ENCODE assay signal across 24 cellular contexts in genomic region chr5:38023353-38023752, GRCh38.
"Had no signal": no experiment of that assay in that cellular context is flagged by ENCODE, and none has a peak within 500 bp of the region (broad histone marks: within the 10 kb centered on the region; RNA-seq: fewer than 3 reads in every experiment).

No MANE protein-coding gene starts in this region.

- DNase-seq: activated CD4-positive, alpha-beta memory T cell treated with anti-CD3 and anti-CD28 coated beads, Interleukin-2, amount 10 ng/mL, durations not matched to agents 7 days and 5 days; activated CD4-positive, alpha-beta T cell treated with anti-CD3 and anti-CD28 coated beads for 36 hours; activated CD4-positive, alpha-beta T cell treated with anti-CD3 and anti-CD28 coated beads, Interleukin-2, amount 50 U/mL, for 1 hour; activated gamma-delta T cell treated with Interleukin-2 at 50 U/mL for 16 hours; activated naive CD4-positive, alpha-beta T cell treated with anti-CD3 and anti-CD28 coated beads, Interleukin-2, amount 10 ng/mL, durations not matched to agents 7 days and 5 days; activated naive CD8-positive, alpha-beta T cell treated with anti-CD3 and anti-CD28 coated beads for 36 hours; activated T-cell treated with anti-CD3 and anti-CD28 coated beads for 4 hours; activated T-cell treated with anti-CD3 and anti-CD28 coated beads, Interleukin-2, amount 50 U/mL, for 72 hours; brain microvascular endothelial cell; cerebellar nuclear complex; MG63; MV-4-11; NCI-H1105 treated with DMSO at 0.1 percent for 48 hours; NCI-H146; NCI-H187 treated with DMSO at 0.1 percent for 48 hours; NCI-H2107; NCI-H526 treated with DMSO at 0.1 percent for 48 hours; NCI-H82; Right ventricle myocardium superior; SJCRH30; SK-N-SH; T-helper 1 cell; WERI-Rb-1 had no signal

- H3K27me3 ChIP-seq: brain microvascular endothelial cell, cardiac muscle cell, MG63, SJCRH30 had no signal

- H3K4me1 ChIP-seq: SJCRH30 had no signal

- H3K9me3 ChIP-seq: MG63, SJCRH30, SK-N-SH had no signal

- H3K4me3 ChIP-seq: cardiac muscle cell, MG63, SJCRH30 had no signal

- H3K36me3 ChIP-seq: brain microvascular endothelial cell, cardiac muscle cell, MG63, SJCRH30, WERI-Rb-1 had no signal

- H3K27ac ChIP-seq: brain microvascular endothelial cell, cardiac muscle cell, SJCRH30, WERI-Rb-1 had no signal

- ATAC-seq: activated CD4-positive, alpha-beta T cell treated with anti-CD3 and anti-CD28 coated beads for 36 hours; activated T-cell treated with anti-CD3 and anti-CD28 coated beads, Interleukin-2, amount 50 U/mL, for 72 hours had no signal
